1 cellular context compared by ENCODE assay signal in the genomic region with DNA sequence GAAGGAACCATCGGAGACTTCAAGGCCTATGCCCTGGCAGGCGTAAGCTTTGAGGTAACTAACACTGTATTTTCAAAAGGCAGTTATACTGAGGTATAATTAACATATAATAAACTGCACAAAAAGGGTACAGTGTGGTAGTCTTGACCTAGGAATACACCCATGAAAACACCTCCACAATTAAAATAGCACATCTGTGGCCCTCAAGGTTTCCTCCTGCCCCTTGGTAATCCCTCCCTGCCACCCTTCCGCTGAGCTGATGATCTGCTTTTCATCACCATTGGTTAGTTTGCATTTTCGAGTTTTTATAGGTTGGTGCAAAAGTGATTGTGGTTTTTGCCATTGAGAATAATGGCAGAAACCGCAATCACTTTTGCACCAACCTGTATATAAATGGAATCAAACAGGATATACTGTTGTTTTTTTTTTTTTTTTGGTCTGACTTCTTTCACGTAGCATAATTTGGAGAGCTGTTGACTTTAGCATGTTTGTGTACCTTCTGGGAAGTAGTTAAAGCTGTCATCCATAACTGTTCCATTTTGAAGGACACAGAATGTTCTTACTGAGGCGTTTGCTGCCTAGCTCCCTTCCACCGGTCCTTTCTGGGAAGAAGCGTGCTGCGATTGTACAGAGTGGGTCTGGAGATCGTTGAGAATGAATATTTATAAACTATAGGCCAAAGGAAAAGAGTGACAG. TPM values are rescaled to one million over a fixed set of nuclear protein-coding genes. Genes with fewer than 3 reads are reported as not detected.
"Had no signal": no experiment of that assay in that cellular context is flagged by ENCODE, and none has a peak within 500 bp of the region (broad histone marks: within the 10 kb centered on the region; RNA-seq: fewer than 3 reads in every experiment).

No MANE protein-coding gene starts in this region.

RNA-seq across cellular contexts. Expression of gene ABCC6, which starts 52.2 kb away (rescaled TPM):
- total RNA-seq: HT1080 had no signal
